11 cellular contexts compared by ENCODE assay signal in genomic region chr1:43373034-43373940, GRCh38. TPM values are rescaled to one million over a fixed set of nuclear protein-coding genes. Genes with fewer than 3 reads are reported as not detected.
DNase-seq lines count a peak whose midpoint lies in the region; ATAC-seq and TF ChIP-seq lines count a peak whose summit lies in the region.
"Had no signal": no experiment of that assay in that cellular context is flagged by ENCODE, and none has a peak within 500 bp of the region (broad histone marks: within the 10 kb centered on the region; RNA-seq: fewer than 3 reads in every experiment).

No MANE protein-coding gene starts in this region.

- H3K4me3 ChIP-seq in stomach: no peak overlapping the region
- H3K4me3 ChIP-seq: psoas muscle had no signal

- intact Hi-C loops in left cardiac atrium (cut with DNase I): no loop called here
- intact Hi-C loops in stomach (cut with DNase I; ENCODE audit: low total_unique reads): no loop called here
- intact Hi-C loops in posterior cingulate gyrus (cut with DNase I): no loop called here

- H3K9me3 ChIP-seq in stomach: no peaks in the 10 kb centered on the region
- H3K9me3 ChIP-seq: psoas muscle had no signal

- no peak for TF ChIP-seq EP300 in stomach (IDR thresholded peaks at IDR 0.05)

- DNase-seq in HCEC 1CT (peak; percentile 90), amniotic stem cell (lab: John Stamatoyannopoulos, UW) (peak; percentile 41), left cardiac atrium (no peak), stomach (no peak), posterior cingulate gyrus (no peak), mesenteric fat pad (ENCODE audit: low spot score) (no peak), germinal center (ENCODE audit: low spot score) (no peak)
- DNase-seq: NCI-H2029, psoas muscle had no signal

- peak; percentile 53 to 60 for ATAC-seq in left cardiac atrium
- no peak for ATAC-seq in GM18870 (IDR thresholded peaks at IDR 0.05; ENCODE audit: unreplicated experiment)
- ATAC-seq: psoas muscle had no signal

- H3K36me3 ChIP-seq in stomach: peaks cover 0 to 28% (median 4%) of the 10 kb centered on the region in 4 donors

- no peaks in the 10 kb centered on the region for H3K27me3 ChIP-seq in stomach

- 58 to 69% (median 60%) methylated on average over 4 of the region's 4 CpGs for WGBS in stomach, 5 donors

- no peak for TF ChIP-seq POLR2A in stomach (IDR thresholded peaks at IDR 0.05)

- H3K27ac ChIP-seq in stomach: peak overlapping the region in 4 of 5 donors; percentile 7 to 64 (median 56)
- H3K27ac ChIP-seq: psoas muscle had no signal

- H3K4me1 ChIP-seq in stomach: peaks cover 7 to 36% (median 19%) of the 10 kb centered on the region in 4 donors

- no peak for TF ChIP-seq CTCF in stomach (IDR thresholded peaks at IDR 0.05)

RNA-seq across cellular contexts. Expression of gene ELOVL1, which starts 5.5 kb away (rescaled TPM):
- total RNA-seq in left cardiac atrium (10 to 100 TPM; 35.9 to 49.4 TPM), stomach (100 to 1,000 TPM in 1 of 5 donors, 10 to 100 TPM in 3, 1 to 10 TPM in 1; 7.6 to 109 (median 36.8) TPM), mesenteric fat pad (149 TPM)
- 10 to 100 TPM; 35.6 to 83.8 (median 74.6) TPM for polyA plus RNA-seq in stomach

RNA-seq across cellular contexts. Expression of gene CDC20, which starts 14.5 kb away (rescaled TPM):
- total RNA-seq in left cardiac atrium (1 to 10 TPM in 1 of 2 donors, under 1 TPM in 1; 0.34 to 1.4 TPM), stomach (10 to 100 TPM in 2 of 5 donors, 1 to 10 TPM in 3; 1.8 to 22.3 (median 7.9) TPM), mesenteric fat pad (4.9 TPM)
- 10 to 100 TPM; 11.1 to 31.4 (median 11.3) TPM for polyA plus RNA-seq in stomach

RNA-seq across cellular contexts. Expression of gene MED8, which starts 16.3 kb away (rescaled TPM):
- total RNA-seq in left cardiac atrium (10 to 100 TPM; 19.1 to 27.4 TPM), stomach (10 to 100 TPM in 4 of 5 donors, 1 to 10 TPM in 1; 5.8 to 52.2 (median 29.6) TPM), mesenteric fat pad (55.2 TPM)
- polyA plus RNA-seq in stomach: 10 to 100 TPM; 28.3 to 46.1 (median 30.6) TPM

RNA-seq across cellular contexts. Expression of gene SZT2, which starts 16.4 kb away (rescaled TPM):
- total RNA-seq in left cardiac atrium (10 to 100 TPM; 26.3 to 30.5 TPM), stomach (10 to 100 TPM; 49.6 to 69.3 (median 56.7) TPM), mesenteric fat pad (65.3 TPM)
- 10 to 100 TPM in 1 of 3 donors, 1 to 10 TPM in 2; 4.9 to 10.2 (median 9.3) TPM for polyA plus RNA-seq in stomach

RNA-seq across cellular contexts. Expression of gene MPL, which starts 35.7 kb away (rescaled TPM):
- under 1 TPM; 0.44 to 0.65 TPM for total RNA-seq in left cardiac atrium
- not detected for total RNA-seq in stomach
- polyA plus RNA-seq in stomach: not detected
- total RNA-seq in mesenteric fat pad: 0.39 TPM
- total RNA-seq: SK-MEL-5 had no signal

Comparison
In these comparisons a context has a peak if more than half of its experiments do, and no peak if none do; other contexts are left out.
1. DNase-seq: peak in HCEC 1CT (single experiment) and amniotic stem cell (single experiment); none in left cardiac atrium (single experiment), stomach (single experiment), posterior cingulate gyrus (0 of 10), mesenteric fat pad (single experiment) and germinal center (single experiment).